Comparison of ENCODE assay signal across 8 cellular contexts in the genomic region with DNA sequence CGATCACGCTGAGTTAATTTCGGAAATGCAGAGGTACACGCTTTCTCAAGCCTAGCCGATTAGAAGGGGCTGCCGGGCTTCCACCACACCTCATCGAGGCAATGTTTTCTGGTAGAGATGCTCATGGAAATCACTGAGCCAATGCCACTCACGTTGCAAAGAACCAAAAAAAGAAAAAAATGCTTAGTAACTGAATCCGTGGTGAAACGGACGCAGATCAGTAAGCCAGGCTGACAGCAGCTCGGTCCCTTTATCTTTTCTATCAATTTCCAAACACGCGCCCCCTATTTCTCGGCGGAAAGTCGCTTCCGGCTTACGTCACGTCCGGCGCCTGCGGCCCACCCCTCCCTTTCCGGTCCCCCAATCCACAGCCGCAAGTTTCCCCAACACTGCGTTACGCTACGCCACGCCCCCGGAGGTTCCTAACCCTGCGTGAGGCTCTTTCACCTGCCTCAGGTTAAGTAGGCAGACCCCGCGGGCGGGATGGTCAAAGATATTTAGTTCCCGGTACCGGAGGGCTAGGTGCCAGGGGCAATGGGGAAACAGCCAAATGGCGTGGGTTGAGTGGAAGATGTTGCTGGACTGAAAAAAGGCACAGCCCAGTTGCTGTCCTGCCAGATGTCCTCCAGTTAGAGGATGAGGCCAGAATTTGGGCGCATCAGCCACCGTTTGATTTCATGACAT. TPM values are rescaled to one million over a fixed set of nuclear protein-coding genes. Genes with fewer than 3 reads are reported as not detected.
A peak's percentile ranks its signal among the peaks of the same experiment; 100 is the strongest.
DNase-seq lines count a peak whose midpoint lies in the region; ATAC-seq and TF ChIP-seq lines count a peak whose summit lies in the region.

A gene with protein sequence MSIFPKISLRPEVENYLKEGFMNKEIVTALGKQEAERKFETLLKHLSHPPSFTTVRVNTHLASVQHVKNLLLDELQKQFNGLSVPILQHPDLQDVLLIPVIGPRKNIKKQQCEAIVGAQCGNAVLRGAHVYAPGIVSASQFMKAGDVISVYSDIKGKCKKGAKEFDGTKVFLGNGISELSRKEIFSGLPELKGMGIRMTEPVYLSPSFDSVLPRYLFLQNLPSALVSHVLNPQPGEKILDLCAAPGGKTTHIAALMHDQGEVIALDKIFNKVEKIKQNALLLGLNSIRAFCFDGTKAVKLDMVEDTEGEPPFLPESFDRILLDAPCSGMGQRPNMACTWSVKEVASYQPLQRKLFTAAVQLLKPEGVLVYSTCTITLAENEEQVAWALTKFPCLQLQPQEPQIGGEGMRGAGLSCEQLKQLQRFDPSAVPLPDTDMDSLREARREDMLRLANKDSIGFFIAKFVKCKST (minus strand): TSS at position 264 of the 684 bp plus-strand sequence. CDS start 384 bp downstream, outside the sequence.

- H3K4me1 ChIP-seq in endodermal cell (ENCODE audit: control insufficient read depth, insufficient read depth, low read length) = no peaks in the 10 kb centered on the region

- peak within 1 kb of the TSS; percentile 72 for H3K9ac ChIP-seq in endodermal cell (ENCODE audit: extremely low read depth, low read length, poor library complexity, severe bottlenecking)

- peaks cover 14% of the 10 kb centered on the region for H3K36me3 ChIP-seq in endodermal cell (ENCODE audit: control insufficient read depth, insufficient read depth, low read length)

- H3K27me3 ChIP-seq in endodermal cell (ENCODE audit: control insufficient read depth, insufficient read depth, low read length, poor library complexity, severe bottlenecking) = no peaks in the 10 kb centered on the region

- H3K4me3 ChIP-seq in endodermal cell (ENCODE audit: low read length) = peak within 1 kb of the TSS; percentile 99

- H3K27me3 Mint-ChIP-seq in activated CD8-positive, alpha-beta memory T cell treated with anti-CD3 and anti-CD28 coated beads, Interleukin-2, amount 10 ng/mL, durations not matched to agents 7 days and 5 days = no peaks in the 10 kb centered on the region
- no peaks in the 10 kb centered on the region for H3K27me3 Mint-ChIP-seq in endodermal cell (ENCODE audit: insufficient read depth)

- H3K4me1 Mint-ChIP-seq in activated CD8-positive, alpha-beta memory T cell treated with anti-CD3 and anti-CD28 coated beads, Interleukin-2, amount 10 ng/mL, durations not matched to agents 7 days and 5 days = peaks cover 36% of the 10 kb centered on the region
- peaks cover 19% of the 10 kb centered on the region for H3K4me1 Mint-ChIP-seq in endodermal cell

- no peaks in the 10 kb centered on the region for H3K9me3 ChIP-seq in endodermal cell (ENCODE audit: control insufficient read depth, low read length)

- peak within 1 kb of the TSS; percentile 96 for H3K27ac Mint-ChIP-seq in activated CD8-positive, alpha-beta memory T cell treated with anti-CD3 and anti-CD28 coated beads, Interleukin-2, amount 10 ng/mL, durations not matched to agents 7 days and 5 days
- H3K27ac Mint-ChIP-seq in endodermal cell = peak within 1 kb of the TSS; percentile 95

- H3K27ac ChIP-seq in endodermal cell (ENCODE audit: low read depth, low read length) = no peak within 1 kb of the TSS

- H3K36me3 Mint-ChIP-seq in activated CD8-positive, alpha-beta memory T cell treated with anti-CD3 and anti-CD28 coated beads, Interleukin-2, amount 10 ng/mL, durations not matched to agents 7 days and 5 days = peaks cover 20% of the 10 kb centered on the region
- peaks cover 9% of the 10 kb centered on the region for H3K36me3 Mint-ChIP-seq in endodermal cell (ENCODE audit: low read depth)

- CTCF ChIA-PET in activated CD8-positive, alpha-beta memory T cell treated with anti-CD3 and anti-CD28 coated beads, Interleukin-2, amount 10 ng/mL, durations not matched to agents 7 days and 5 days (lab: Charles Lee) = no interaction called here

- peak within 1 kb of the TSS; percentile 89 for H3K4me3 Mint-ChIP-seq in activated CD8-positive, alpha-beta memory T cell treated with anti-CD3 and anti-CD28 coated beads, Interleukin-2, amount 10 ng/mL, durations not matched to agents 7 days and 5 days
- H3K4me3 Mint-ChIP-seq in endodermal cell = peak within 1 kb of the TSS; percentile 91

- 0 to 2% methylated on average over 29 to 39 of the region's 39 CpGs for WGBS in endodermal cell (ENCODE audit: insufficient coverage in 1 of 2, insufficient read length in 1 of 2), 2 experiments

- DNase-seq in COLO829 (ENCODE audit: low spot score) (peak; percentile 54), HPDE6-E6E7 (ENCODE audit: extremely low spot score) (peak; percentile 19), NOMO-1 treated with dmso at 0.1 percent for 144 hours (lab: John Stamatoyannopoulos, UW; ENCODE audit: unreplicated experiment) (peak; percentile 79), endodermal cell (peak; percentile 95), mesenteric fat pad (ENCODE audit: low spot score) (peak; percentile 95)
- DNase-seq in activated CD8-positive, alpha-beta memory T cell treated with anti-CD3 and anti-CD28 coated beads, Interleukin-2, amount 10 ng/mL, durations not matched to agents 7 days and 5 days = peak; percentile 96
- DNase-seq in stimulated activated CD8-positive, alpha-beta memory T cell treated with anti-CD3 and anti-CD28 coated beads, Interleukin-15, amount 100 ng/mL, for 48 hours (ENCODE audit: low read depth in 2 of 2) = peak; percentile 86 to 88

- H3K9me3 Mint-ChIP-seq in activated CD8-positive, alpha-beta memory T cell treated with anti-CD3 and anti-CD28 coated beads, Interleukin-2, amount 10 ng/mL, durations not matched to agents 7 days and 5 days (ENCODE audit: low read depth) = no peaks in the 10 kb centered on the region
- H3K9me3 Mint-ChIP-seq in endodermal cell = no peaks in the 10 kb centered on the region

- ATAC-seq in GM19467 (IDR thresholded peaks at IDR 0.05; ENCODE audit: unreplicated experiment) = peak; percentile 98
- ATAC-seq in activated CD8-positive, alpha-beta memory T cell treated with anti-CD3 and anti-CD28 coated beads, Interleukin-2, amount 10 ng/mL, durations not matched to agents 7 days and 5 days = peak; percentile 92

- TF ChIP-seq CTCF in endodermal cell (conservative IDR thresholded peaks at IDR 0.05) = peak; percentile 31

RNA-seq across cellular contexts. Expression of the gene that starts here (rescaled TPM):
- 10 to 100 TPM; 19.0 to 24.9 TPM for total RNA-seq in activated CD8-positive, alpha-beta memory T cell treated with anti-CD3 and anti-CD28 coated beads, Interleukin-2, amount 10 ng/mL, durations not matched to agents 7 days and 5 days
- 10 to 100 TPM; 10.6 to 15.4 TPM for total RNA-seq in endodermal cell
- 18.4 TPM for polyA plus RNA-seq in endodermal cell (2013, experiment 1 of 2)
- polyA plus RNA-seq in endodermal cell (2013, experiment 2 of 2) = 15.6 TPM
- total RNA-seq in mesenteric fat pad = 8.9 TPM

Comparison
In these comparisons a context has a peak if more than half of its experiments do, and no peak if none do; other contexts are left out.
1. DNase-seq: peak in every context shown above with its lines; median percentile 96 in activated CD8-positive, alpha-beta memory T cell treated with anti-CD3 and anti-CD28 coated beads, Interleukin-2, amount 10 ng/mL, durations not matched to agents 7 days and 5 days; 95 in endodermal cell; 95 in mesenteric fat pad; 87 in stimulated activated CD8-positive, alpha-beta memory T cell treated with anti-CD3 and anti-CD28 coated beads, Interleukin-15, amount 100 ng/mL, for 48 hours; 79 in NOMO-1 treated with dmso at 0.1 percent for 144 hours; 54 in COLO829; 19 in HPDE6-E6E7.